Comparison of ENCODE assay signal across 35 cellular contexts in the genomic region with DNA sequence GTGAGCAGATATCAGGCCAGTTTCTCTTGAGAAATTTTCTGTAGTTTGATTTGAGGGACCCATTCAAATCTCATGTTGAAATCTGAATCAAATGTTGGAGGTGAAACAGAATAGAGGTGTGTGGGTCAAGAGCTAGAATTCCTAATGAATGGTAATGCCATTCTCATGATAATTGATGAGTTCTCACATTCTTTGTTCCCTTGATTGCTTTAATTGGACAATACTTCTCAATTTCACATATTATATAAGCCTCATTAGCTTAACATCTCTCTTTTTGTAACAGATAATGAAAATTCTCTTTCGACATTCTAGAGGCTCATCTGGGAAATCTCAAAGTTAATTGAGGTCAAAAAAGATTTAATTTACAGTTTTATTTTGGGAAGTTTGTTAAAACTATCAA. TPM values are rescaled to one million over a fixed set of nuclear protein-coding genes. Genes with fewer than 3 reads are reported as not detected.
"Had no signal": no experiment of that assay in that cellular context is flagged by ENCODE, and none has a peak within 500 bp of the region (broad histone marks: within the 10 kb centered on the region; RNA-seq: fewer than 3 reads in every experiment).

No MANE protein-coding gene starts in this region.

- H3K4me1 Mint-ChIP-seq: immature natural killer cell, mesothelial cell of epicardium, naive B cell had no signal

- H3K36me3 ChIP-seq: colonic mucosa, esophagus squamous epithelium, gastrocnemius medialis, heart right ventricle, left lung, lower lobe of right lung had no signal

- FAIRE-seq: endometrium had no signal

- H3K4me3 ChIP-seq: colonic mucosa, esophagus squamous epithelium, gastrocnemius medialis, heart right ventricle, left lung, lower lobe of right lung, mucosa of descending colon had no signal

- H3K27me3 Mint-ChIP-seq: dendritic cell treated with granulocyte-macrophage colony-stimulating factor and Interleukin-4, amounts not matched to agents 40 ng/mL and 50 ng/mL, for 4 days; naive B cell had no signal

- H3K27ac Mint-ChIP-seq: dendritic cell treated with granulocyte-macrophage colony-stimulating factor and Interleukin-4, amounts not matched to agents 40 ng/mL and 50 ng/mL, for 4 days; effector memory CD8-positive, alpha-beta T cell; endodermal cell; immature natural killer cell; mesothelial cell of epicardium; naive B cell had no signal

- DNase-seq: colonic mucosa; cortex of kidney; effector CD8-positive, alpha-beta T cell; effector memory CD8-positive, alpha-beta T cell; endodermal cell; erythroblast; esophagus squamous epithelium; foreskin fibroblast; foreskin melanocyte; gastrocnemius medialis; glutamatergic neuron; head of caudate nucleus; heart right ventricle; hippocampal formation; immature natural killer cell; islet precursor cell; left cardiac atrium; left lung; left ventricle myocardium superior; lower lobe of right lung; mesenchymal stem cell; mucosa of descending colon; naive B cell had no signal

- H3K36me3 Mint-ChIP-seq: immature natural killer cell, mesothelial cell of epicardium, naive B cell had no signal

- H3K27me3 ChIP-seq: colonic mucosa, esophagus squamous epithelium, gastrocnemius medialis, heart right ventricle, left lung had no signal

- H3K9me3 ChIP-seq: colonic mucosa, esophagus squamous epithelium, gastrocnemius medialis, heart right ventricle, left lung, lower lobe of right lung, mucosa of descending colon had no signal

- H3K9me3 Mint-ChIP-seq: effector memory CD8-positive, alpha-beta T cell; endodermal cell; mesothelial cell of epicardium had no signal

- ATAC-seq: effector memory CD8-positive, alpha-beta T cell; esophagus mucosa; gastrocnemius medialis; heart right ventricle; left cardiac atrium; left lung; left ventricle myocardium superior; lower lobe of right lung; mucosa of descending colon had no signal

- H3K4me1 ChIP-seq: colonic mucosa, esophagus squamous epithelium, gastrocnemius medialis, heart right ventricle, left lung, lower lobe of right lung had no signal

- H3K4me3 Mint-ChIP-seq: dendritic cell treated with granulocyte-macrophage colony-stimulating factor and Interleukin-4, amounts not matched to agents 40 ng/mL and 50 ng/mL, for 4 days; effector memory CD8-positive, alpha-beta T cell; endodermal cell; immature natural killer cell; mesothelial cell of epicardium; naive B cell had no signal

- H3K27ac ChIP-seq: colonic mucosa, epithelial cell of prostate, esophagus squamous epithelium, gastrocnemius medialis, heart right ventricle, left lung, lower lobe of right lung had no signal

RNA-seq across cellular contexts. Expression of a gene that starts 21.9 kb away (rescaled TPM):
- total RNA-seq: colonic mucosa, dermis microvascular lymphatic vessel endothelial cell, endodermal cell, esophagus mucosa, esophagus squamous epithelium, gastrocnemius medialis, glomerular endothelial cell, heart right ventricle, kidney epithelial cell, left cardiac atrium, left lung, left ventricle myocardium superior, lower leg skin, lower lobe of right lung, lung microvascular endothelial cell, mesenteric fat pad, mesothelial cell of epicardium, mucosa of descending colon, myocyte had no signal
- polyA plus RNA-seq: heart right ventricle, immature natural killer cell had no signal

RNA-seq across cellular contexts. Expression of a gene that starts 40.1 kb away (rescaled TPM):
- total RNA-seq: colonic mucosa, dermis microvascular lymphatic vessel endothelial cell, endodermal cell, esophagus mucosa, esophagus squamous epithelium, gastrocnemius medialis, glomerular endothelial cell, heart right ventricle, kidney epithelial cell, left cardiac atrium, left lung, left ventricle myocardium superior, lower leg skin, lower lobe of right lung, lung microvascular endothelial cell, mesenteric fat pad, mesothelial cell of epicardium, mucosa of descending colon, myocyte had no signal
- polyA plus RNA-seq: heart right ventricle, immature natural killer cell had no signal
